In genomic region chrX:112048707-112049106, GRCh38 we compare ENCODE assay signal across 2 cellular contexts.
TF ChIP-seq lines count a peak whose summit lies in the region.

No MANE protein-coding gene starts in this region.

TF ChIP-seq in GM23338, 12 proteins besides CTCF, POLR2A, EP300 and RAD21:
- no peak for TF ChIP-seq EZH2 (IDR thresholded peaks at IDR 0.05; ENCODE audit: low read depth, unreplicated experiment)
- no peak for TF ChIP-seq JUNB (IDR thresholded peaks at IDR 0.05; ENCODE audit: unreplicated experiment)
- TF ChIP-seq REST (IDR thresholded peaks at IDR 0.05; ENCODE audit: unreplicated experiment): no peak
- no peak for TF ChIP-seq EZH2phosphoT487 (IDR thresholded peaks at IDR 0.05; ENCODE audit: unreplicated experiment)
- TF ChIP-seq ZNF331 (CRISPR knock-in tag; IDR thresholded peaks at IDR 0.05; ENCODE audit: low read depth): no peak
- no peak for TF ChIP-seq ZNF114 (CRISPR knock-in tag; IDR thresholded peaks at IDR 0.05)
- TF ChIP-seq CREB1 (CRISPR knock-in tag; IDR thresholded peaks at IDR 0.05; ENCODE audit: low read depth): no peak
- TF ChIP-seq NANOG (IDR thresholded peaks at IDR 0.05; ENCODE audit: borderline replicate concordance): no peak
TF ChIP-seq in GM23338: peak in this region for 0.

TF ChIP-seq in H1, 55 proteins besides CTCF, POLR2A, EP300 and RAD21:
- no peak for TF ChIP-seq BRCA1 (IDR thresholded peaks at IDR 0.05; ENCODE audit: low read depth, low read length)
- TF ChIP-seq CBX5 (IDR thresholded peaks at IDR 0.05; ENCODE audit: low read depth, low read length): no peak
- no peak for TF ChIP-seq SIRT6 (IDR thresholded peaks at IDR 0.05; ENCODE audit: low read length)
- no peak for TF ChIP-seq MAFK (IDR thresholded peaks at IDR 0.05; ENCODE audit: low read depth, low read length)
- TF ChIP-seq HDAC6 (IDR thresholded peaks at IDR 0.05; ENCODE audit: low read depth, low read length): no peak
- TF ChIP-seq JUN (IDR thresholded peaks at IDR 0.05; ENCODE audit: low read depth, low read length): no peak
- TF ChIP-seq SRF (IDR thresholded peaks at IDR 0.05; ENCODE audit: low read depth, low read length): no peak
- no peak for TF ChIP-seq SIN3A (conservative IDR thresholded peaks at IDR 0.05 in 1 of 2, IDR thresholded peaks at IDR 0.05 in 1 of 2; ENCODE audit: low read depth in 1 of 2, low read length in 2 of 2)
- TF ChIP-seq KDM5A (IDR thresholded peaks at IDR 0.05; ENCODE audit: low read length): no peak
- TF ChIP-seq SIX5 (IDR thresholded peaks at IDR 0.05; ENCODE audit: low read depth, low read length): no peak
- TF ChIP-seq, protein P1, sequence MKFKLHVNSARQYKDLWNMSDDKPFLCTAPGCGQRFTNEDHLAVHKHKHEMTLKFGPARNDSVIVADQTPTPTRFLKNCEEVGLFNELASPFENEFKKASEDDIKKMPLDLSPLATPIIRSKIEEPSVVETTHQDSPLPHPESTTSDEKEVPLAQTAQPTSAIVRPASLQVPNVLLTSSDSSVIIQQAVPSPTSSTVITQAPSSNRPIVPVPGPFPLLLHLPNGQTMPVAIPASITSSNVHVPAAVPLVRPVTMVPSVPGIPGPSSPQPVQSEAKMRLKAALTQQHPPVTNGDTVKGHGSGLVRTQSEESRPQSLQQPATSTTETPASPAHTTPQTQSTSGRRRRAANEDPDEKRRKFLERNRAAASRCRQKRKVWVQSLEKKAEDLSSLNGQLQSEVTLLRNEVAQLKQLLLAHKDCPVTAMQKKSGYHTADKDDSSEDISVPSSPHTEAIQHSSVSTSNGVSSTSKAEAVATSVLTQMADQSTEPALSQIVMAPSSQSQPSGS (IDR thresholded peaks at IDR 0.05; ENCODE audit: low read length): no peak
- TF ChIP-seq EZH2 (IDR thresholded peaks at IDR 0.05; ENCODE audit: low read depth, low read length, severe bottlenecking): no peak
- no peak for TF ChIP-seq POLR2AphosphoS5 (IDR thresholded peaks at IDR 0.05; ENCODE audit: low read depth, low read length)
- no peak for TF ChIP-seq BCL11A (IDR thresholded peaks at IDR 0.05; ENCODE audit: low read depth in 2 of 2, low read length in 2 of 2)
- no peak for TF ChIP-seq HDAC2 (IDR thresholded peaks at IDR 0.05; ENCODE audit: borderline replicate concordance in 1 of 2, low read depth in 2 of 2, low read length in 2 of 2)
- TF ChIP-seq ASH2L (IDR thresholded peaks at IDR 0.05; ENCODE audit: low read length): no peak
- TF ChIP-seq SP2 (IDR thresholded peaks at IDR 0.05; ENCODE audit: low read length): no peak
- no peak for TF ChIP-seq CEBPB (IDR thresholded peaks at IDR 0.05; ENCODE audit: low read depth, low read length)
